In the genomic region with DNA sequence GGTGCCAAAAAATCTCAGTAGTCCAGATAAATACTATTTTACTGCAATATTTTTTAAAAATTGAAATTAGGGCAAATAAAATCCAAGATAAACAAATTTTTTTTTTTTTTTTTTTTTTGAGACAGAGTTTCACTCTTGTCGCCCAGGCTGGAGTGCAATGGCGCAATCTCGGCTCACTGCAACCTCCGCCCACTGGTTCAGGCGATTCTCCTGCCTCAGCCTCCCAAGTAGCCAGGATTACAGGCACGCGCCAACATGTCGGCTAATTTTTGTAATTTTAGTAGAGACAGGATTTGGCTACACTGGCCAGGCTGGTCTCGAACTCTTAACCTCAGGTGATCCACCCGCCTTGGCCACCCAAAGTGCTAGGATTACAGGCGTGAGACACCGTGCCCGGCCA, we compare ENCODE assay signal across 7 cellular contexts.
DNase-seq lines count a peak whose midpoint lies in the region; ATAC-seq and TF ChIP-seq lines count a peak whose summit lies in the region.
"Not testable (repeated sequence)": the region's sequence is repeated elsewhere in the genome, so short reads cannot be mapped to it uniquely, and the experiment has no call there.

No MANE protein-coding gene starts in this region.

- H3K4me1 ChIP-seq in esophagus muscularis mucosa (peaks cover 41 to 59% (median 46%) of the 10 kb centered on the region in 4 donors), upper lobe of right lung (peaks cover 42% of the 10 kb centered on the region)
- H3K4me1 ChIP-seq in naive thymus-derived CD4-positive, alpha-beta T cell (ENCODE audit: control insufficient read depth in 2 of 2, insufficient read depth in 2 of 2, low read length in 2 of 2), result peaks cover 25 to 68% of the 10 kb centered on the region in 2 donors

- intact Hi-C loops in CD4-positive, alpha-beta T cell (cut with DNase I, micrococcal nuclease); esophagus muscularis mucosa (cut with DNase I); naive thymus-derived CD4-positive, alpha-beta T cell (cut with micrococcal nuclease); upper lobe of right lung (cut with DNase I): not testable (repeated sequence)

- H3K4me3 ChIP-seq in esophagus muscularis mucosa; naive thymus-derived CD4-positive, alpha-beta T cell (ENCODE audit: low read length); upper lobe of right lung: not testable (repeated sequence)

- H3K27ac Mint-ChIP-seq in CD4-positive, alpha-beta T cell, result peak overlapping the region; percentile 81
- H3K27ac Mint-ChIP-seq in T-helper 17 cell (peak overlapping the region; percentile 39), osteocyte (ENCODE audit: unreplicated experiment) (peak overlapping the region; percentile 61)
- peak overlapping the region; percentile 54 for H3K27ac Mint-ChIP-seq in activated naive CD8-positive, alpha-beta T cell
- H3K27ac Mint-ChIP-seq in naive thymus-derived CD4-positive, alpha-beta T cell, result peak overlapping the region in 7 of 9 donors; percentile 26 to 89 (median 81)

- H3K9me3 ChIP-seq in CD4-positive, alpha-beta T cell (ENCODE audit: control insufficient read depth, low read length); T-helper 17 cell (ENCODE audit: control insufficient read depth, low read length, poor library complexity, severe bottlenecking); esophagus muscularis mucosa; naive thymus-derived CD4-positive, alpha-beta T cell (ENCODE audit: control insufficient read depth in 2 of 3, low read length in 3 of 3); upper lobe of right lung: not testable (repeated sequence)

- peaks cover 57% of the 10 kb centered on the region for H3K36me3 Mint-ChIP-seq in CD4-positive, alpha-beta T cell (ENCODE audit: low read depth)
- not testable (repeated sequence) for H3K36me3 Mint-ChIP-seq in T-helper 17 cell (ENCODE audit: low read depth); activated naive CD8-positive, alpha-beta T cell; osteocyte (ENCODE audit: unreplicated experiment)
- peaks cover 0 to 25% (median 12%) of the 10 kb centered on the region in 5 donors for H3K36me3 Mint-ChIP-seq in naive thymus-derived CD4-positive, alpha-beta T cell

- not testable (repeated sequence) for H3K9me3 Mint-ChIP-seq in CD4-positive, alpha-beta T cell; activated naive CD8-positive, alpha-beta T cell (ENCODE audit: low read depth); naive thymus-derived CD4-positive, alpha-beta T cell; osteocyte (ENCODE audit: unreplicated experiment)

- 95% methylated on average over 13 of the region's 13 CpGs for WGBS in esophagus muscularis mucosa

- not testable (repeated sequence) for TF ChIP-seq EP300 in esophagus muscularis mucosa (IDR thresholded peaks at IDR 0.05)

- ATAC-seq in CD4-positive, alpha-beta T cell (ENCODE audit: poor library complexity); T-helper 17 cell; naive thymus-derived CD4-positive, alpha-beta T cell; upper lobe of right lung: not testable (repeated sequence)

- not testable (repeated sequence) for H3K27me3 ChIP-seq in CD4-positive, alpha-beta T cell (ENCODE audit: control insufficient read depth, insufficient read depth, low read length); esophagus muscularis mucosa; naive thymus-derived CD4-positive, alpha-beta T cell (ENCODE audit: control insufficient read depth in 2 of 2, insufficient read depth in 2 of 2, low read length in 2 of 2); upper lobe of right lung

- H3K36me3 ChIP-seq in esophagus muscularis mucosa; naive thymus-derived CD4-positive, alpha-beta T cell (ENCODE audit: control insufficient read depth in 2 of 3, insufficient read depth in 3 of 3, low read length in 3 of 3); upper lobe of right lung: not testable (repeated sequence)

- TF ChIP-seq POLR2A in esophagus muscularis mucosa (IDR thresholded peaks at IDR 0.05; ENCODE audit: low read depth), result not testable (repeated sequence)

- H3K4me3 Mint-ChIP-seq in CD4-positive, alpha-beta T cell; T-helper 17 cell; activated naive CD8-positive, alpha-beta T cell; osteocyte (ENCODE audit: unreplicated experiment): not testable (repeated sequence)
- peak overlapping the region in 2 of 10 donors; percentile 33 to 53 for H3K4me3 Mint-ChIP-seq in naive thymus-derived CD4-positive, alpha-beta T cell

- not testable (repeated sequence) for H3K27me3 Mint-ChIP-seq in CD4-positive, alpha-beta T cell; T-helper 17 cell; activated naive CD8-positive, alpha-beta T cell; naive thymus-derived CD4-positive, alpha-beta T cell; osteocyte (ENCODE audit: unreplicated experiment)

- CTCF ChIA-PET in CD4-positive, alpha-beta T cell (lab: Charles Lee), result not testable (repeated sequence)
- CTCF ChIA-PET in naive thymus-derived CD4-positive, alpha-beta T cell (lab: Charles Lee), result interaction anchor here (0.7 kb wide), 1 partner anchor 846 kb away, joined by 3 read pairs; no protein-coding TSS in a partner anchor

- DNase-seq in CD4-positive, alpha-beta T cell; T-helper 17 cell; naive thymus-derived CD4-positive, alpha-beta T cell; osteocyte (ENCODE audit: extremely low spot score, unreplicated experiment): not testable (repeated sequence)
- peak; percentile 31 for DNase-seq in esophagus muscularis mucosa (ENCODE audit: extremely low spot score)
- DNase-seq in upper lobe of right lung, result peak; percentile 70

- not testable (repeated sequence) for H3K27ac ChIP-seq in CD4-positive, alpha-beta T cell (ENCODE audit: low read depth, low read length); esophagus muscularis mucosa (replicated peaks in 1 of 4); naive thymus-derived CD4-positive, alpha-beta T cell (ENCODE audit: low read depth, low read length); upper lobe of right lung

- POLR2A ChIA-PET in CD4-positive, alpha-beta T cell (lab: Charles Lee); naive thymus-derived CD4-positive, alpha-beta T cell (lab: Charles Lee): not testable (repeated sequence)

- peaks cover 91% of the 10 kb centered on the region for H3K4me1 Mint-ChIP-seq in CD4-positive, alpha-beta T cell (ENCODE audit: low read depth)
- H3K4me1 Mint-ChIP-seq in T-helper 17 cell (peaks cover 72% of the 10 kb centered on the region), osteocyte (ENCODE audit: unreplicated experiment) (peaks cover 66% of the 10 kb centered on the region)
- peaks cover 83% of the 10 kb centered on the region for H3K4me1 Mint-ChIP-seq in activated naive CD8-positive, alpha-beta T cell (ENCODE audit: low read depth)
- H3K4me1 Mint-ChIP-seq in naive thymus-derived CD4-positive, alpha-beta T cell, result peaks cover 56 to 97% (median 87%) of the 10 kb centered on the region in 7 donors

- not testable (repeated sequence) for TF ChIP-seq CTCF in CD4-positive, alpha-beta T cell (IDR thresholded peaks at IDR 0.05); esophagus muscularis mucosa (IDR thresholded peaks at IDR 0.05); osteocyte (IDR thresholded peaks at IDR 0.05); upper lobe of right lung (IDR thresholded peaks at IDR 0.05)
